Comparison of ENCODE assay signal across 1 cellular context in the genomic region with DNA sequence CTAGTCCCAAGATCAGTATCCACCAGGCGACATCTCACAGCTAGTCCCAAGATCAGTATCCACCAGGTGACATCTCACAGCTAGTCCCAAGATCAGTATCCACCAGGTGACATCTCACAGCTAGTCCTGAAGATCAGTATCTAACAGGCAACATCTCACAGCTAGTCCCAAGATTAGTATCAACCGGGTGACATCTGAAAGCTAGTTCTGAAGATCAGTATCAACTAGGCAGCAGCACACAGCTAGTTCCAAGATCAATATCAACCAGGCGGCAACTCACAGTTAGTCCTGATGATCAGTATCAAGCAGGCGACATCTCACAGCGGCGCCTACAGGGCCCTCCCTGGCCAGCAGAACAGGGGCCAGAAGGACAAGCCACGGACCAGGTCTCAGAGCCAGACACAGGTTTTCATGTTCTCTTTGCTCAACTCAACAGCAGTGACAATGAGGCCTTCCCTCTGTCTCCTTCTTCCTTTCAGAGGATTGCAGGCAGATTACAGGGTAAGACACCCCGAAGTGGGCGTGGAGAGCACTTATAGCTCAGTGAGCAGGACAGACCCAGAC.
TF ChIP-seq lines count a peak whose summit lies in the region.

No MANE protein-coding gene starts in this region.

TF ChIP-seq in WTC11, 78 proteins besides CTCF, POLR2A, EP300 and RAD21 (continued from another document):
- TF ChIP-seq ZNF281 (CRISPR knock-in tag; IDR thresholded peaks at IDR 0.05) (no peak), FOXK1 (CRISPR knock-in tag; IDR thresholded peaks at IDR 0.05) (no peak), SP1 (CRISPR knock-in tag; conservative IDR thresholded peaks at IDR 0.05) (no peak)
